Comparison of ENCODE assay signal across 11 cellular contexts in the genomic region with DNA sequence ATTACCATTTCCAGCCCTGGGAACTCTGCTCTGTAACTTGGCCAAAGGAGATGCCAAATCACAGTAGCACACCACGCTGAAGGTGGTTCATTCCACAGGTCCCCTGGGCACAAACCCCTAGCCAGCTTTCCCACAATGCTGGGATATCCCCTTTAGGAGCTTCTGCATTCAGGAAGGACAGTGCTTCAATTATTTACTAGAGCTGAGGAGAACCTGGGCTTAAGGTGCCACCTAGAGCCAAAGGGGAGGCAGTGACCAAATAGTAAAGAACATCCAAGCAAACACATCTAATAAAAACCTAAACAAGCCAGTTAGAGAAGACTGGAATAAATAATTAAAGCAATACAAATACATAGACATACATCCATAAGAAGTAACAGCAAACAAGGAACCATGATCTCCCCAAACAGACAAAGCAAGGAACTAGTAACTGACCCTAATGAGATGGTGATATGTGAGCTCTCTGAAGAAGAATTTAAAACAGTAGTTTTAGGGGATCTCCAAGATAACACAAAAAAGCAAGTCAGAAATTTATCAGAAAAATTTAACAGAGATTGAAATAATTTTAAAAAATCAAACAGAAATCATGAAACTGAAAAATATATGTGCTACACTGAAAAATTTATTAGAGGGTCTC. TPM values are rescaled to one million over a fixed set of nuclear protein-coding genes. Genes with fewer than 3 reads are reported as not detected.
DNase-seq lines count a peak whose midpoint lies in the region; ATAC-seq and TF ChIP-seq lines count a peak whose summit lies in the region.
"Had no signal": no experiment of that assay in that cellular context is flagged by ENCODE, and none has a peak within 500 bp of the region (broad histone marks: within the 10 kb centered on the region; RNA-seq: fewer than 3 reads in every experiment).

No MANE protein-coding gene starts in this region.

- no peak for TF ChIP-seq POLR2A in adrenal gland (IDR thresholded peaks at IDR 0.05)

- peaks cover 7 to 12% (median 11%) of the 10 kb centered on the region in 3 donors for H3K9me3 Mint-ChIP-seq in T-cell

- no peaks in the 10 kb centered on the region for H3K36me3 Mint-ChIP-seq in T-cell

- no peaks in the 10 kb centered on the region for H3K9me3 ChIP-seq in PC-3 (ENCODE audit: low read length)
- H3K9me3 ChIP-seq in adrenal gland (replicated peaks in 1 of 3) = peaks cover 0 to 4% (median 0%) of the 10 kb centered on the region in 3 donors
- H3K9me3 ChIP-seq: pancreas had no signal

- H3K27me3 ChIP-seq in PC-3 (ENCODE audit: low read length) = no peaks in the 10 kb centered on the region
- peaks cover 11% of the 10 kb centered on the region for H3K27me3 ChIP-seq in foreskin keratinocyte
- H3K27me3 ChIP-seq in adrenal gland = no peaks in the 10 kb centered on the region
- H3K27me3 ChIP-seq: pancreas had no signal

- H4K20me1 ChIP-seq in PC-3 (ENCODE audit: low read length) = no peaks in the 10 kb centered on the region

- WGBS in adrenal gland, 4 donors = 14 to 32% (median 25%) methylated on average over 1 of the region's 1 CpG

- intact Hi-C loops in PC-3 (cut with micrococcal nuclease) (loop anchor here (1.0 kb wide), 2 partner anchors 56 to 83 kb away; no protein-coding TSS in a partner anchor), adrenal gland (cut with DNase I) (no loop called here)

- BruUV-seq in PC-3 (replicated peaks; lab: Mats Ljungman, UMichigan) = no TSS peak

- no peaks in the 10 kb centered on the region for H3F3A ChIP-seq in PC-3 (ENCODE audit: low read length, unreplicated experiment)

- POLR2A ChIA-PET in PC-3 (lab: Charles Lee; ENCODE audit: unreplicated experiment) = no interaction called here
- POLR2A ChIA-PET in T-cell (lab: Charles Lee) = no interaction called here

- H3K36me3 ChIP-seq in PC-3 (ENCODE audit: low read depth, low read length) = no peaks in the 10 kb centered on the region
- no peaks in the 10 kb centered on the region for H3K36me3 ChIP-seq in adrenal gland (replicated peaks in 1 of 2)
- H3K36me3 ChIP-seq: pancreas had no signal

- peak; percentile 5 for DNase-seq in DMS114 treated with DMSO at 0.1 percent for 48 hours (lab: John Stamatoyannopoulos, UW; ENCODE audit: unreplicated experiment)
- DNase-seq in PC-3 = peak; percentile 15
- peak in 1 of 2 donors; percentile 28 for DNase-seq in foreskin keratinocyte
- DNase-seq in superior temporal gyrus (ENCODE audit: extremely low spot score) = no peak
- no peak for DNase-seq in adrenal gland
- DNase-seq in T-cell = no peak
- DNase-seq: GDM1, NCI-H2029 treated with DMSO at 0.1 percent for 48 hours, pancreas had no signal

- peak; percentile 49; the same call in 1 of the 2 replicates for TF ChIP-seq CTCF in PC-3 (conservative IDR thresholded peaks at IDR 0.05; ENCODE audit: low read depth, low read length)
- peak; percentile 66 for TF ChIP-seq CTCF in foreskin keratinocyte (conservative IDR thresholded peaks at IDR 0.05)
- no peak for TF ChIP-seq CTCF in adrenal gland (IDR thresholded peaks at IDR 0.05)

- no peak overlapping the region for H3K4me3 Mint-ChIP-seq in T-cell

- no peak overlapping the region for H3K4me2 ChIP-seq in PC-3 (ENCODE audit: low read length)

- no peaks in the 10 kb centered on the region for H3K79me2 ChIP-seq in PC-3 (ENCODE audit: low read length)

- no peak overlapping the region for H3K4me3 ChIP-seq in PC-3 (ENCODE audit: low read length)
- no peak overlapping the region for H3K4me3 ChIP-seq in adrenal gland
- H3K4me3 ChIP-seq: pancreas had no signal

- no peaks in the 10 kb centered on the region for H3K4me1 ChIP-seq in PC-3 (ENCODE audit: insufficient read depth, low read length)
- no peaks in the 10 kb centered on the region for H3K4me1 ChIP-seq in foreskin keratinocyte
- no peaks in the 10 kb centered on the region for H3K4me1 ChIP-seq in adrenal gland (replicated peaks in 1 of 2)
- H3K4me1 ChIP-seq: pancreas had no signal

- H3K27ac Mint-ChIP-seq in T-cell = no peak overlapping the region

- ATAC-seq in GM19351 (IDR thresholded peaks at IDR 0.05; ENCODE audit: unreplicated experiment) = peak; percentile 64
- ATAC-seq in PC-3 = peak; percentile 70
- ATAC-seq in foreskin keratinocyte = peak; percentile 75
- no peak for ATAC-seq in HG03196 (IDR thresholded peaks at IDR 0.05; ENCODE audit: unreplicated experiment)
- ATAC-seq in T-cell (replicated peaks in 1 of 4) = no peak
- ATAC-seq: pancreas had no signal

- no peaks in the 10 kb centered on the region for H3K4me1 Mint-ChIP-seq in T-cell

- no peaks in the 10 kb centered on the region for H3K9me2 ChIP-seq in PC-3 (replicated peaks; ENCODE audit: low read length)

- CTCF ChIA-PET in PC-3 (lab: Charles Lee) (interaction anchor here (0.6 to 1.3 kb wide), 2 partner anchors 40 to 55 kb away, joined by 3 to 5 read pairs; no protein-coding TSS in a partner anchor), T-cell (lab: Charles Lee) (no interaction called here)

- no peak overlapping the region for H3K9ac ChIP-seq in PC-3 (ENCODE audit: low read length)

- no peak overlapping the region for H3K27ac ChIP-seq in PC-3 (ENCODE audit: low read length)
- no peak overlapping the region for H3K27ac ChIP-seq in foreskin keratinocyte
- H3K27ac ChIP-seq in adrenal gland = no peak overlapping the region
- H3K27ac ChIP-seq: pancreas had no signal

- H3K27me3 Mint-ChIP-seq in T-cell = peaks cover 8 to 16% of the 10 kb centered on the region in 2 donors

- H2AFZ ChIP-seq in PC-3 (ENCODE audit: low read length) = no peak overlapping the region

RNA-seq across cellular contexts. Expression of gene KIF4B, which starts 14.6 kb away (rescaled TPM):
- total RNA-seq in PC-3 (2014; rRNA removed) (not detected in 2 replicates), foreskin keratinocyte (0.03 and 0.04 TPM in 2 replicates), adrenal gland (under 1 TPM in 1 of 8 donors, not detected in 7; 0.09 TPM), T-cell (not detected)
- polyA plus RNA-seq in foreskin keratinocyte (not detected in 2 replicates), adrenal gland (not detected)
- total RNA-seq: pancreas had no signal
- polyA plus RNA-seq: pancreas had no signal

Comparison
In these comparisons a context has a peak if more than half of its experiments do, and no peak if none do; other contexts are left out.
1. DNase-seq: peak in DMS114 treated with DMSO at 0.1 percent for 48 hours (single experiment) and PC-3 (single experiment); none in superior temporal gyrus (single experiment), adrenal gland (0 of 7) and T-cell (0 of 34).
2. ATAC-seq: peak in GM19351 (single experiment), PC-3 (single experiment) and foreskin keratinocyte (single experiment); none in HG03196 (single experiment) and T-cell (0 of 4).
3. CTCF ChIP-seq: peak in PC-3 (single experiment) and foreskin keratinocyte (single experiment); none in adrenal gland (0 of 6).